In the genomic region with DNA sequence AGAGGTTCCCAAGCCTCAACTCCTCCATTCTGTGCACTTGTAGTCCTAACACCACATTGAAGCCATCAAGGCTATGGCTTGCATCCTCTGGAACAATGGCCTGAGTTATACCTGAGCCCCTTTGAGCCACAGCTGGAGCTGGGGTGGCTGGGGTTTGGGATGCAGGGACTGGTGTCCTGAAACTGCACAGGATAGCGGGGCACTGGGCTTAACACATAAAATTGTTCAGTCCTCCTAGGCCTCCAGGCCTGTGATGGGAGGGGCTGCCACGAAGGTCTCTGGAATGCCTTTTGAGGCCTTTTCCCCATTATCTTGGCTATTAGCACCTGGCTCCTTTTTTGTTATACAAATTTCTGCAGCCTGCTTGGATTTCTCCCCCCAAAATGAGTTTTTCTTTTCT, we compare ENCODE assay signal across 1 cellular context.
TF ChIP-seq lines count a peak whose summit lies in the region.

No MANE protein-coding gene starts in this region.

TF ChIP-seq in GM23338, 12 proteins besides CTCF, POLR2A, EP300 and RAD21 (continued from another document):
- TF ChIP-seq, protein P1, sequence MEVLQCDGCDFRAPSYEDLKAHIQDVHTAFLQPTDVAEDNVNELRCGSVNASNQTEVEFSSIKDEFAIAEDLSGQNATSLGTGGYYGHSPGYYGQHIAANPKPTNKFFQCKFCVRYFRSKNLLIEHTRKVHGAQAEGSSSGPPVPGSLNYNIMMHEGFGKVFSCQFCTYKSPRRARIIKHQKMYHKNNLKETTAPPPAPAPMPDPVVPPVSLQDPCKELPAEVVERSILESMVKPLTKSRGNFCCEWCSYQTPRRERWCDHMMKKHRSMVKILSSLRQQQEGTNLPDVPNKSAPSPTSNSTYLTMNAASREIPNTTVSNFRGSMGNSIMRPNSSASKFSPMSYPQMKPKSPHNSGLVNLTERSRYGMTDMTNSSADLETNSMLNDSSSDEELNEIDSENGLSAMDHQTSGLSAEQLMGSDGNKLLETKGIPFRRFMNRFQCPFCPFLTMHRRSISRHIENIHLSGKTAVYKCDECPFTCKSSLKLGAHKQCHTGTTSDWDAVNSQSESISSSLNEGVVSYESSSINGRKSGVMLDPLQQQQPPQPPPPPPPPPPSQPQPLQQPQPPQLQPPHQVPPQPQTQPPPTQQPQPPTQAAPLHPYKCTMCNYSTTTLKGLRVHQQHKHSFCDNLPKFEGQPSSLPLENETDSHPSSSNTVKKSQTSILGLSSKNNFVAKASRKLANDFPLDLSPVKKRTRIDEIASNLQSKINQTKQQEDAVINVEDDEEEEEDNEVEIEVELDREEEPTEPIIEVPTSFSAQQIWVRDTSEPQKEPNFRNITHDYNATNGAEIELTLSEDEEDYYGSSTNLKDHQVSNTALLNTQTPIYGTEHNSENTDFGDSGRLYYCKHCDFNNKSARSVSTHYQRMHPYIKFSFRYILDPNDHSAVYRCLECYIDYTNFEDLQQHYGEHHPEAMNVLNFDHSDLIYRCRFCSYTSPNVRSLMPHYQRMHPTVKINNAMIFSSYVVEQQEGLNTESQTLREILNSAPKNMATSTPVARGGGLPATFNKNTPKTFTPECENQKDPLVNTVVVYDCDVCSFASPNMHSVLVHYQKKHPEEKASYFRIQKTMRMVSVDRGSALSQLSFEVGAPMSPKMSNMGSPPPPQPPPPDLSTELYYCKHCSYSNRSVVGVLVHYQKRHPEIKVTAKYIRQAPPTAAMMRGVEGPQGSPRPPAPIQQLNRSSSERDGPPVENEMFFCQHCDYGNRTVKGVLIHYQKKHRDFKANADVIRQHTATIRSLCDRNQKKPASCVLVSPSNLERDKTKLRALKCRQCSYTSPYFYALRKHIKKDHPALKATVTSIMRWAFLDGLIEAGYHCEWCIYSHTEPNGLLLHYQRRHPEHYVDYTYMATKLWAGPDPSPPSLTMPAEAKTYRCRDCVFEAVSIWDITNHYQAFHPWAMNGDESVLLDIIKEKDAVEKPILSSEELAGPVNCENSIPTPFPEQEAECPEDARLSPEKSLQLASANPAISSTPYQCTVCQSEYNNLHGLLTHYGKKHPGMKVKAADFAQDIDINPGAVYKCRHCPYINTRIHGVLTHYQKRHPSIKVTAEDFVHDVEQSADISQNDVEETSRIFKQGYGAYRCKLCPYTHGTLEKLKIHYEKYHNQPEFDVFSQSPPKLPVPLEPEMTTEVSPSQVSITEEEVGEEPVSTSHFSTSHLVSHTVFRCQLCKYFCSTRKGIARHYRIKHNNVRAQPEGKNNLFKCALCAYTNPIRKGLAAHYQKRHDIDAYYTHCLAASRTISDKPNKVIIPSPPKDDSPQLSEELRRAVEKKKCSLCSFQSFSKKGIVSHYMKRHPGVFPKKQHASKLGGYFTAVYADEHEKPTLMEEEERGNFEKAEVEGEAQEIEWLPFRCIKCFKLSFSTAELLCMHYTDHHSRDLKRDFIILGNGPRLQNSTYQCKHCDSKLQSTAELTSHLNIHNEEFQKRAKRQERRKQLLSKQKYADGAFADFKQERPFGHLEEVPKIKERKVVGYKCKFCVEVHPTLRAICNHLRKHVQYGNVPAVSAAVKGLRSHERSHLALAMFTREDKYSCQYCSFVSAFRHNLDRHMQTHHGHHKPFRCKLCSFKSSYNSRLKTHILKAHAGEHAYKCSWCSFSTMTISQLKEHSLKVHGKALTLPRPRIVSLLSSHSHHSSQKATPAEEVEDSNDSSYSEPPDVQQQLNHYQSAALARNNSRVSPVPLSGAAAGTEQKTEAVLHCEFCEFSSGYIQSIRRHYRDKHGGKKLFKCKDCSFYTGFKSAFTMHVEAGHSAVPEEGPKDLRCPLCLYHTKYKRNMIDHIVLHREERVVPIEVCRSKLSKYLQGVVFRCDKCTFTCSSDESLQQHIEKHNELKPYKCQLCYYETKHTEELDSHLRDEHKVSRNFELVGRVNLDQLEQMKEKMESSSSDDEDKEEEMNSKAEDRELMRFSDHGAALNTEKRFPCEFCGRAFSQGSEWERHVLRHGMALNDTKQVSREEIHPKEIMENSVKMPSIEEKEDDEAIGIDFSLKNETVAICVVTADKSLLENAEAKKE (CRISPR knock-in tag; IDR thresholded peaks at IDR 0.05): no peak
- TF ChIP-seq EZH2phosphoT487 (IDR thresholded peaks at IDR 0.05; ENCODE audit: unreplicated experiment) (no peak), NANOG (IDR thresholded peaks at IDR 0.05; ENCODE audit: borderline replicate concordance) (no peak), ZNF114 (CRISPR knock-in tag; IDR thresholded peaks at IDR 0.05) (no peak), ZNF331 (CRISPR knock-in tag; IDR thresholded peaks at IDR 0.05; ENCODE audit: low read depth) (no peak), CREB1 (CRISPR knock-in tag; IDR thresholded peaks at IDR 0.05; ENCODE audit: low read depth) (no peak)
